In genomic region chr2:100924122-100924519, GRCh38 we compare ENCODE assay signal across 10 cellular contexts.
DNase-seq lines count a peak whose midpoint lies in the region; ATAC-seq and TF ChIP-seq lines count a peak whose summit lies in the region.
"Had no signal": no experiment of that assay in that cellular context is flagged by ENCODE, and none has a peak within 500 bp of the region (broad histone marks: within the 10 kb centered on the region; RNA-seq: fewer than 3 reads in every experiment).

No MANE protein-coding gene starts in this region.

- H3K4me3 ChIP-seq in breast epithelium (peak overlapping the region in 2 of 3 donors; percentile 24 to 52), mammary epithelial cell (replicated peaks in 1 of 3; ENCODE audit: insufficient read depth in 1 of 3, low read depth in 2 of 3, low read length in 3 of 3) (no peak overlapping the region), muscle layer of duodenum (ENCODE audit: low read depth in 1 of 2, low read length in 2 of 2) (peak overlapping the region; percentile 15 to 37), aorta (ENCODE audit: low read length in 2 of 2) (peak overlapping the region in 1 of 2 donors; percentile 44), Caco-2 (ENCODE audit: low read depth, low read length) (no peak overlapping the region)

- H3K4me3 Mint-ChIP-seq in Caco-2 (ENCODE audit: unreplicated experiment) = no peak overlapping the region

- POLR2A ChIA-PET in Caco-2 (lab: Charles Lee) = no interaction called here

- ATAC-seq in aorta (ENCODE audit: low FRiP score) (peak; percentile 54), HG03378 (IDR thresholded peaks at IDR 0.05; ENCODE audit: unreplicated experiment) (no peak)

- H4K20me1 ChIP-seq in mammary epithelial cell (ENCODE audit: insufficient read depth, low read length) = no peaks in the 10 kb centered on the region

- TF ChIP-seq CTCF in breast epithelium (IDR thresholded peaks at IDR 0.05) (no peak), mammary epithelial cell (conservative IDR thresholded peaks at IDR 0.05 in 1 of 2, IDR thresholded peaks at IDR 0.05 in 1 of 2; ENCODE audit: extremely low read depth in 1 of 2, insufficient read depth in 1 of 2, low read depth in 1 of 2, low read length in 2 of 2) (no peak), Caco-2 (IDR thresholded peaks at IDR 0.05; ENCODE audit: insufficient read depth in 1 of 2, low read depth in 1 of 2, low read length in 1 of 2, severe bottlenecking in 1 of 2, unreplicated experiment in 1 of 2) (no peak)

- H3K9ac ChIP-seq in mammary epithelial cell (ENCODE audit: insufficient read depth, low read length) = no peak overlapping the region

- dilution Hi-C loops in mammary epithelial cell (cut with HindIII; ENCODE audit: low sequenced_read_pairs) = loop anchor here (5.0 kb wide), 2 partner anchors 53 to 92 kb away; no protein-coding TSS in a partner anchor

- no peaks in the 10 kb centered on the region for H3K36me3 Mint-ChIP-seq in Caco-2 (ENCODE audit: insufficient read depth, unreplicated experiment)

- no TSS peak for BruUV-seq in mammary epithelial cell (replicated peaks; lab: Mats Ljungman, UMichigan)
- no TSS peak for BruUV-seq in Caco-2 (replicated peaks; lab: Mats Ljungman, UMichigan)

- no peaks in the 10 kb centered on the region for H3K9me3 ChIP-seq in breast epithelium
- H3K9me3 ChIP-seq in mammary epithelial cell (replicated peaks; ENCODE audit: insufficient read depth, low read length) = no peaks in the 10 kb centered on the region
- no peaks in the 10 kb centered on the region for H3K9me3 ChIP-seq in muscle layer of duodenum (ENCODE audit: control insufficient read depth in 1 of 2, low read length in 2 of 2)
- no peaks in the 10 kb centered on the region for H3K9me3 ChIP-seq in aorta (ENCODE audit: control insufficient read depth, low read length)
- no peaks in the 10 kb centered on the region for H3K9me3 ChIP-seq in Caco-2

- CTCF ChIA-PET in mammary epithelial cell (lab: Charles Lee; ENCODE audit: low non-redundant PET) = no interaction called here
- CTCF ChIA-PET in Caco-2 (lab: Charles Lee) = no interaction called here

- in situ Hi-C loops in mammary epithelial cell (cut with MboI; ENCODE audit: low sequenced_read_pairs in 2 of 2) (no loop called here), G401 (cut with HindIII; ENCODE audit: low sequenced_read_pairs) (no loop called here)

- no peaks in the 10 kb centered on the region for H3K79me2 ChIP-seq in mammary epithelial cell (ENCODE audit: insufficient read depth, low read length)

- no peaks in the 10 kb centered on the region for H3K27me3 ChIP-seq in breast epithelium
- no peaks in the 10 kb centered on the region for H3K27me3 ChIP-seq in mammary epithelial cell (ENCODE audit: insufficient read depth, low read length)
- no peaks in the 10 kb centered on the region for H3K27me3 ChIP-seq in muscle layer of duodenum (ENCODE audit: low read depth, low read length)
- no peaks in the 10 kb centered on the region for H3K27me3 ChIP-seq in aorta (ENCODE audit: control insufficient read depth in 1 of 2, insufficient read depth in 2 of 2, low read length in 1 of 2)
- no peaks in the 10 kb centered on the region for H3K27me3 ChIP-seq in Caco-2 (replicated peaks; ENCODE audit: control insufficient read depth, insufficient read depth, low read length)

- intact Hi-C loops in breast epithelium (cut with DNase I; ENCODE audit: low total_unique reads) (no loop called here), mammary epithelial cell (cut with micrococcal nuclease) (no loop called here), aorta (cut with DNase I) (no loop called here), Caco-2 (cut with micrococcal nuclease; ENCODE audit: unreplicated experiment) (no loop called here)

- no peak overlapping the region for H3K4me2 ChIP-seq in mammary epithelial cell (ENCODE audit: insufficient read depth, low read depth, low read length)

- H2AFZ ChIP-seq in mammary epithelial cell (ENCODE audit: low read depth, low read length) = no peak overlapping the region

- H3K36me3 ChIP-seq in breast epithelium (no peaks in the 10 kb centered on the region), mammary epithelial cell (ENCODE audit: insufficient read depth, low read length) (peaks cover 15% of the 10 kb centered on the region), muscle layer of duodenum (ENCODE audit: control insufficient read depth in 1 of 2, insufficient read depth in 2 of 2, low read length in 2 of 2) (no peaks in the 10 kb centered on the region), aorta (ENCODE audit: control insufficient read depth in 1 of 2, insufficient read depth in 2 of 2, low read length in 1 of 2) (no peaks in the 10 kb centered on the region), Caco-2 (ENCODE audit: control insufficient read depth, insufficient read depth, low read length) (no peaks in the 10 kb centered on the region)

- no peaks in the 10 kb centered on the region for H3K4me1 Mint-ChIP-seq in Caco-2 (ENCODE audit: low read depth, unreplicated experiment)

- H3K27me3 Mint-ChIP-seq in Caco-2 (ENCODE audit: insufficient read depth, unreplicated experiment) = peaks cover 3% of the 10 kb centered on the region

- WGBS in mammary epithelial cell (ENCODE audit: low coverage, missing lambda C conversion rate) = 75% methylated on average over 1 of the region's 1 CpG
- WGBS in aorta, 2 donors = 77 to 84% methylated on average over 1 of the region's 1 CpG

- H3K4me1 ChIP-seq in breast epithelium = no peaks in the 10 kb centered on the region
- no peaks in the 10 kb centered on the region for H3K4me1 ChIP-seq in mammary epithelial cell (ENCODE audit: insufficient read depth, low read length)
- peaks cover 0 to 5% of the 10 kb centered on the region in 2 donors for H3K4me1 ChIP-seq in muscle layer of duodenum (ENCODE audit: control insufficient read depth in 1 of 2, insufficient read depth in 2 of 2, low read length in 2 of 2)
- peaks cover 0 to 2% of the 10 kb centered on the region in 2 donors for H3K4me1 ChIP-seq in aorta (ENCODE audit: control insufficient read depth in 1 of 2, insufficient read depth in 2 of 2, low read length in 2 of 2)
- no peaks in the 10 kb centered on the region for H3K4me1 ChIP-seq in Caco-2

- no peak overlapping the region for H3K27ac Mint-ChIP-seq in Caco-2 (ENCODE audit: unreplicated experiment)

- H3K27ac ChIP-seq in breast epithelium (peak overlapping the region; percentile 61 to 76), mammary epithelial cell (ENCODE audit: insufficient read depth, low read depth, low read length) (no peak overlapping the region), caudate nucleus (ENCODE audit: low read depth, low read length) (peak overlapping the region; percentile 79), muscle layer of duodenum (ENCODE audit: low read length) (peak overlapping the region; percentile 92), aorta (ENCODE audit: low read depth in 1 of 2, low read length in 2 of 2) (peak overlapping the region; percentile 92 to 97)
- H3K27ac ChIP-seq: C4-2B had no signal

- TF ChIP-seq POLR2A in breast epithelium (IDR thresholded peaks at IDR 0.05) = no peak

- DNase-seq in breast epithelium (ENCODE audit: low spot score in 2 of 2) = no peak
- DNase-seq in mammary epithelial cell = no peak
- no peak for DNase-seq in caudate nucleus (lab: John Stamatoyannopoulos, UW)
- no peak for DNase-seq in aorta
- no peak for DNase-seq in Caco-2
- no peak for DNase-seq in G401 (ENCODE audit: low spot score)
- DNase-seq: NCI-H524 treated with DMSO at 0.1 percent for 48 hours had no signal

- peaks cover 9% of the 10 kb centered on the region for H3K9me3 Mint-ChIP-seq in Caco-2 (ENCODE audit: unreplicated experiment)

Comparison
In these comparisons a context has a peak if more than half of its experiments do, and no peak if none do; other contexts are left out.
1. H3K4me3 ChIP-seq: peak in breast epithelium (2 of 3) and muscle layer of duodenum (2 of 2); none in mammary epithelial cell (0 of 3) and Caco-2 (single experiment).